In genomic region chr12:130454296-130454695, GRCh38 we compare ENCODE assay signal across 36 cellular contexts.
"Had no signal": no experiment of that assay in that cellular context is flagged by ENCODE, and none has a peak within 500 bp of the region (broad histone marks: within the 10 kb centered on the region; RNA-seq: fewer than 3 reads in every experiment).

No MANE protein-coding gene starts in this region.

- H3K4me3 ChIP-seq: MG63 had no signal

- H3K4me2 ChIP-seq: KMS-11 had no signal

- H3K9ac ChIP-seq: KMS-11 had no signal

- H3K9me3 ChIP-seq: MG63 had no signal

- H3K27ac ChIP-seq: KMS-11 had no signal

- DNase-seq: Karpas-422, Kasumi-1, MG63, MM.1S, MV-4-11, NCI-H1048, NCI-H1092, NCI-H1092 treated with DMSO at 0.1 percent for 48 hours, NCI-H1105, NCI-H1105 treated with DMSO at 0.1 percent for 48 hours, NCI-H1417, NCI-H1417 treated with DMSO at 0.1 percent for 48 hours, NCI-H1436, NCI-H1436 treated with DMSO at 0.1 percent for 48 hours, NCI-H146, NCI-H1694, NCI-H1694 treated with DMSO at 0.1 percent for 48 hours, NCI-H187, NCI-H187 treated with DMSO at 0.1 percent for 48 hours, NCI-H1930, NCI-H2029, NCI-H2029 treated with DMSO at 0.1 percent for 48 hours, NCI-H2081, NCI-H2081 treated with DMSO at 0.1 percent for 48 hours, NCI-H2107, NCI-H2171, NCI-H2171 treated with DMSO at 0.1 percent for 48 hours, NCI-H2227 treated with DMSO at 0.1 percent for 48 hours, NCI-H226, NCI-H345, NCI-H446, NCI-H446 treated with DMSO at 0.1 percent for 48 hours, NCI-H510A, NCI-H510A treated with DMSO at 0.1 percent for 48 hours, NCI-H524 had no signal

- H3K36me3 ChIP-seq: MG63 had no signal

- H3K27me3 ChIP-seq: MG63 had no signal
